In the genomic region with DNA sequence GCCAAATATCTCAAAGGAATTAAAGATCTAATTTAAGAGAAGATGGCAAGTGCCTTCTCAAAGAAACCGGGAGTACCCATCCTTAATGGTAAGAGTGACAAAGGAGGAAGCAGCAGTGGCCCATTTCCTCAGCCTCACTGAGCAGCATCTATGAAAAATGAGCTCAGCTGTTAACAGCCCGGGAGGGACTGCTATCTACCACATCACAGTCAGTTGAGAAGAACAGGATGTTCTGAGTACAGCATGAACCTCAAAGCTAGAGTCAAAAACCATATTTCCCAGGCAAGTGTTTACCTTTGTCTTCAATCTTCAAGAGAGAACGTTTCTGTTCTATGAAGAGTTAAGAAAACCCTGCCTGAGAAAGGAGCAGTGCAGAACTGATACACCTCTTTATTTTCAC, we compare ENCODE assay signal across 8 cellular contexts.
DNase-seq lines count a peak whose midpoint lies in the region; ATAC-seq and TF ChIP-seq lines count a peak whose summit lies in the region.

No MANE protein-coding gene starts in this region.

- H3K79me2 ChIP-seq in Loucy (ENCODE audit: insufficient read depth, low read length): no peaks in the 10 kb centered on the region

- no peaks in the 10 kb centered on the region for H3K9me3 ChIP-seq in Loucy (ENCODE audit: insufficient read depth, low read depth, low read length)
- H3K9me3 ChIP-seq in mucosa of descending colon: no peaks in the 10 kb centered on the region

- H3K9me2 ChIP-seq in Loucy (replicated peaks; ENCODE audit: low read depth, low read length): no peaks in the 10 kb centered on the region

- H3K9ac ChIP-seq in Loucy (ENCODE audit: low read depth, low read length, poor library complexity, severe bottlenecking): peak overlapping the region; percentile 52

- no peaks in the 10 kb centered on the region for H4K20me1 ChIP-seq in Loucy (ENCODE audit: insufficient read depth, low read length, poor library complexity, severe bottlenecking)

- peak overlapping the region; percentile 67 for H3K4me2 ChIP-seq in Loucy (ENCODE audit: low read depth, low read length, poor library complexity, severe bottlenecking)

- no peaks in the 10 kb centered on the region for H3K36me3 ChIP-seq in Loucy (ENCODE audit: insufficient read depth, low read length)
- no peaks in the 10 kb centered on the region for H3K36me3 ChIP-seq in mucosa of descending colon (ENCODE audit: low read depth)

- H2AFZ ChIP-seq in Loucy (ENCODE audit: low read length): peak overlapping the region; percentile 54

- no peaks in the 10 kb centered on the region for H3K27me3 ChIP-seq in Loucy (ENCODE audit: insufficient read depth, low read length, poor library complexity, severe bottlenecking)

- ATAC-seq in GM21447 (IDR thresholded peaks at IDR 0.05; ENCODE audit: unreplicated experiment): peak; percentile 70
- peak; percentile 82 for ATAC-seq in mucosa of descending colon
- ATAC-seq in SK-N-SH treated with all-trans-retinoic acid at 6 μM for 48 hours: no peak

- H3K4me1 ChIP-seq in Loucy (ENCODE audit: insufficient read depth, low read length, poor library complexity, severe bottlenecking): peaks cover 56% of the 10 kb centered on the region
- peaks cover 7% of the 10 kb centered on the region for H3K4me1 ChIP-seq in mucosa of descending colon (ENCODE audit: low read depth)

- TF ChIP-seq CTCF in Loucy (conservative IDR thresholded peaks at IDR 0.05; ENCODE audit: low read length): no peak
- no peak for TF ChIP-seq CTCF in mucosa of descending colon (IDR thresholded peaks at IDR 0.05)

- intact Hi-C loops in mucosa of descending colon (cut with DNase I, micrococcal nuclease): no loop called here

- no peaks in the 10 kb centered on the region for H3F3A ChIP-seq in Loucy (ENCODE audit: low read depth)

- DNase-seq in DMS53 treated with DMSO at 0.1 percent for 48 hours (lab: John Stamatoyannopoulos, UW; ENCODE audit: unreplicated experiment): peak; percentile 40
- DNase-seq in amniotic epithelial cell (ENCODE audit: low read depth): peak; percentile 96
- DNase-seq in mucosa of descending colon: peak in 1 of 3 donors; percentile 42
- DNase-seq in ureter (ENCODE audit: low spot score): peak; percentile 60
- no peak for DNase-seq in middle frontal gyrus (ENCODE audit: extremely low spot score, low spot score)

- H3K4me3 ChIP-seq in Loucy (ENCODE audit: low read length, poor library complexity, severe bottlenecking) (peak overlapping the region; percentile 47), mucosa of descending colon (no peak overlapping the region)

TF ChIP-seq in SK-N-SH treated with all-trans-retinoic acid at 6 μM for 48 hours, 23 proteins besides CTCF, POLR2A, EP300 and RAD21:
- TF ChIP-seq SNAI2 (CRISPR knock-in tag; IDR thresholded peaks at IDR 0.05) (no peak), ZFP3 (CRISPR knock-in tag; IDR thresholded peaks at IDR 0.05) (no peak), OSR1 (CRISPR knock-in tag; IDR thresholded peaks at IDR 0.05) (no peak), ZNF565 (CRISPR knock-in tag; conservative IDR thresholded peaks at IDR 0.05; ENCODE audit: low read depth) (no peak), GLIS3 (CRISPR knock-in tag; IDR thresholded peaks at IDR 0.05) (no peak), TCF4 (CRISPR knock-in tag; IDR thresholded peaks at IDR 0.05; ENCODE audit: borderline replicate concordance) (no peak), BACH2 (CRISPR knock-in tag; IDR thresholded peaks at IDR 0.05; ENCODE audit: borderline replicate concordance) (no peak)
- TF ChIP-seq, protein P1, sequence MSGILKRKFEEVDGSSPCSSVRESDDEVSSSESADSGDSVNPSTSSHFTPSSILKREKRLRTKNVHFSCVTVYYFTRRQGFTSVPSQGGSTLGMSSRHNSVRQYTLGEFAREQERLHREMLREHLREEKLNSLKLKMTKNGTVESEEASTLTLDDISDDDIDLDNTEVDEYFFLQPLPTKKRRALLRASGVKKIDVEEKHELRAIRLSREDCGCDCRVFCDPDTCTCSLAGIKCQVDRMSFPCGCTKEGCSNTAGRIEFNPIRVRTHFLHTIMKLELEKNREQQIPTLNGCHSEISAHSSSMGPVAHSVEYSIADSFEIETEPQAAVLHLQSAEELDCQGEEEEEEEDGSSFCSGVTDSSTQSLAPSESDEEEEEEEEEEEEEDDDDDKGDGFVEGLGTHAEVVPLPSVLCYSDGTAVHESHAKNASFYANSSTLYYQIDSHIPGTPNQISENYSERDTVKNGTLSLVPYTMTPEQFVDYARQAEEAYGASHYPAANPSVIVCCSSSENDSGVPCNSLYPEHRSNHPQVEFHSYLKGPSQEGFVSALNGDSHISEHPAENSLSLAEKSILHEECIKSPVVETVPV (CRISPR knock-in tag; IDR thresholded peaks at IDR 0.05): no peak
- TF ChIP-seq, protein P2, sequence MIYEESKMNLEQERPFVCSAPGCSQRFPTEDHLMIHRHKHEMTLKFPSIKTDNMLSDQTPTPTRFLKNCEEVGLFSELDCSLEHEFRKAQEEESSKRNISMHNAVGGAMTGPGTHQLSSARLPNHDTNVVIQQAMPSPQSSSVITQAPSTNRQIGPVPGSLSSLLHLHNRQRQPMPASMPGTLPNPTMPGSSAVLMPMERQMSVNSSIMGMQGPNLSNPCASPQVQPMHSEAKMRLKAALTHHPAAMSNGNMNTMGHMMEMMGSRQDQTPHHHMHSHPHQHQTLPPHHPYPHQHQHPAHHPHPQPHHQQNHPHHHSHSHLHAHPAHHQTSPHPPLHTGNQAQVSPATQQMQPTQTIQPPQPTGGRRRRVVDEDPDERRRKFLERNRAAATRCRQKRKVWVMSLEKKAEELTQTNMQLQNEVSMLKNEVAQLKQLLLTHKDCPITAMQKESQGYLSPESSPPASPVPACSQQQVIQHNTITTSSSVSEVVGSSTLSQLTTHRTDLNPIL (CRISPR knock-in tag; IDR thresholded peaks at IDR 0.05; ENCODE audit: low read depth): no peak
